In the genomic region with DNA sequence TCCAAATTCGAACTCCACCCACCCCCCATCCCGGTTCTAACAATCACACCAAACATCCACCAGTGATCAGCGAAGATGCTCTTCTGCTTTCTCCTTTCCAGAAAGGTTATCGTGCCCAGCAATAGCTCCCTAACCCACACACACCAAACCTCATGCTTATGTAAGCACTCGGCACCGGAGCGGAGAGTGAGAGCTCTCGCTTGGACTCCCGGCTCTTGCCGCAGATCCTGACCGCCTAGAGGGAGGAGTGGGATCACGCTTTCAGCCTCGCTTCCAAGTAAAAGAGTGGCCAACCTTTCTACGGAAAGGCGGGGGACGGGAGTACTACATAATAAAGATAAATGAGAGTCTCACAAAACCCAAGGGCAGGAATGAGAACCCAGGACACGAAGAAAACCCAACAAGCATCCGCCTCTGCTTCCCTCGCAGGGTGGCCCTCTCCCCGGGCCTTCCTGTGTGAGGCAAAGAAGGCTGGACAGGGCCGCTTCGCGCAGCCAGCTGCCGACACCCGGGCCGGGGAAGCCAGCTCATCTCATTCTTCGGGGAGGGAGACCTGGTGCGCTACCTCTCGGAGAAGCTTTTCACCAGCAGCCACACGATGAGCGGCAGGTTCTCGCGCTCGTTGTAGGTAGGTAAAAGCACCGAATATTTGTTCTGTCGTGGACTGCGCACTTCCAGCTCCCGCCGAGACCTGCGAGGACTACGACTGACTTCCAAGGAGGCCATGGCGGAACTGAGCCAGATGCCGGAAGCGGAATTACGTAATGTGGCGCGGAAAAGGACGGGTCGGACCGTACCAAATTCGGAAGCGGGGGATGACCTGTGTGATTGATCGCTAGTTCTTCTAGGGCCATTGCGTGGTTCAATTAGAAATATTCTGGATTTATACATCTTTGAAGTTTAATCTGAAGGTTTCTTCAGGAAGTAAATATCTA, we compare ENCODE assay signal across 8 cellular contexts. TPM values are rescaled to one million over a fixed set of nuclear protein-coding genes. Genes with fewer than 3 reads are reported as not detected.
A peak's percentile ranks its signal among the peaks of the same experiment; 100 is the strongest.
DNase-seq lines count a peak whose midpoint lies in the region; ATAC-seq and TF ChIP-seq lines count a peak whose summit lies in the region.

A gene (minus strand): TSS at position 735 of the 935 bp plus-strand sequence. CDS start 9 bp downstream, at position 726.

- POLR2A ChIA-PET in Panc1 (lab: Charles Lee): interaction anchor here (0.6 to 1.0 kb wide), 6 partner anchors 11 to 383 kb away, joined by 3 to 7 read pairs (median 4); a partner anchor contains a TSS

- peaks cover 30% of the 10 kb centered on the region for H3K36me3 ChIP-seq in Panc1 (ENCODE audit: control insufficient read depth, insufficient read depth, low read length)

- H3K9me3 ChIP-seq in Panc1 (ENCODE audit: control insufficient read depth, insufficient read depth, low read depth, low read length): no peaks in the 10 kb centered on the region

- no peaks in the 10 kb centered on the region for H3K9me3 Mint-ChIP-seq in activated T-cell treated with anti-CD3 and anti-CD28 coated beads, Interleukin-2, amount 50 U/mL, for 72 hours
- no peaks in the 10 kb centered on the region for H3K9me3 Mint-ChIP-seq in naive B cell
- no peaks in the 10 kb centered on the region for H3K9me3 Mint-ChIP-seq in stimulated activated memory B cell treated with anti-CD40 and anti-IgM and Interleukin-4, amounts not matched to agents 10 μg/mL and 1 μg/mL and 100 μg/mL, for 72 hours

- DNase-seq in DMS153 treated with DMSO at 0.1 percent for 48 hours (lab: John Stamatoyannopoulos, UW; ENCODE audit: unreplicated experiment): peak; percentile 89
- peak; percentile 94 for DNase-seq in KBM-7
- peak; percentile 93 for DNase-seq in Panc1 (ENCODE audit: low read depth, low spot score)
- peak; percentile 89 for DNase-seq in activated T-cell treated with anti-CD3 and anti-CD28 coated beads, Interleukin-2, amount 50 U/mL, for 72 hours
- DNase-seq in fibroblast of gingiva (ENCODE audit: low read depth): peak; percentile 88
- DNase-seq in naive B cell: peak; percentile 90

- in situ Hi-C loops in KBM-7 (cut with MboI; ENCODE audit: low pct_unique_long_range_greater_than_20kb, low sequenced_read_pairs) (no loop called here), Panc1 (cut with HindIII; ENCODE audit: low pct_unique_long_range_greater_than_20kb, low sequenced_read_pairs) (no loop called here)

- no peaks in the 10 kb centered on the region for H3K27me3 ChIP-seq in Panc1 (ENCODE audit: control insufficient read depth, insufficient read depth, low read length)

- TF ChIP-seq CTCF in Panc1 (IDR thresholded peaks at IDR 0.05): no peak

- peak within 1 kb of the TSS; percentile 98 for H3K27ac ChIP-seq in Panc1 (ENCODE audit: low read length)

- H3K4me1 ChIP-seq in Panc1 (ENCODE audit: control insufficient read depth, insufficient read depth, low read length): peaks cover 20% of the 10 kb centered on the region

- no peaks in the 10 kb centered on the region for H3K27me3 Mint-ChIP-seq in activated T-cell treated with anti-CD3 and anti-CD28 coated beads, Interleukin-2, amount 50 U/mL, for 72 hours (ENCODE audit: low read depth)
- no peaks in the 10 kb centered on the region for H3K27me3 Mint-ChIP-seq in naive B cell
- H3K27me3 Mint-ChIP-seq in stimulated activated memory B cell treated with anti-CD40 and anti-IgM and Interleukin-4, amounts not matched to agents 10 μg/mL and 1 μg/mL and 100 μg/mL, for 72 hours: no peaks in the 10 kb centered on the region

- peaks cover 79% of the 10 kb centered on the region for H3K4me1 Mint-ChIP-seq in activated T-cell treated with anti-CD3 and anti-CD28 coated beads, Interleukin-2, amount 50 U/mL, for 72 hours (ENCODE audit: low read depth)
- H3K4me1 Mint-ChIP-seq in naive B cell: peaks cover 22 to 65% (median 40%) of the 10 kb centered on the region in 3 donors
- peaks cover 45% of the 10 kb centered on the region for H3K4me1 Mint-ChIP-seq in stimulated activated memory B cell treated with anti-CD40 and anti-IgM and Interleukin-4, amounts not matched to agents 10 μg/mL and 1 μg/mL and 100 μg/mL, for 72 hours

- ATAC-seq in GM21619 (IDR thresholded peaks at IDR 0.05; ENCODE audit: unreplicated experiment) (peak; percentile 81), Panc1 (peak; percentile 91), naive B cell (ENCODE audit: low read depth in 2 of 2) (peak; percentile 80 to 81)
- ATAC-seq in activated T-cell treated with anti-CD3 and anti-CD28 coated beads, Interleukin-2, amount 50 U/mL, for 72 hours (replicated peaks in 1 of 2): peak; percentile 86 to 88
- ATAC-seq in stimulated activated memory B cell treated with anti-CD40 and anti-IgM and Interleukin-4, amounts not matched to agents 10 μg/mL and 1 μg/mL and 100 μg/mL, for 72 hours: peak; percentile 95

- CTCF ChIA-PET in Panc1 (lab: Charles Lee): interaction anchor here (0.7 kb wide), 1 partner anchor 109 kb away, joined by 3 read pairs; no protein-coding TSS in a partner anchor

- intact Hi-C loops in Panc1 (cut with micrococcal nuclease; ENCODE audit: unreplicated experiment): no loop called here

- H3K4me3 ChIP-seq in Panc1 (ENCODE audit: low read depth in 2 of 2, low read length in 2 of 2): peak within 1 kb of the TSS; percentile 92 to 100

- peaks cover 7 to 17% of the 10 kb centered on the region in 2 donors for H3K36me3 Mint-ChIP-seq in activated T-cell treated with anti-CD3 and anti-CD28 coated beads, Interleukin-2, amount 50 U/mL, for 72 hours (ENCODE audit: insufficient read depth in 2 of 2)
- peaks cover 0 to 4% of the 10 kb centered on the region in 2 donors for H3K36me3 Mint-ChIP-seq in naive B cell
- H3K36me3 Mint-ChIP-seq in stimulated activated memory B cell treated with anti-CD40 and anti-IgM and Interleukin-4, amounts not matched to agents 10 μg/mL and 1 μg/mL and 100 μg/mL, for 72 hours: peaks cover 22% of the 10 kb centered on the region

- peak within 1 kb of the TSS; percentile 99 for H3K27ac Mint-ChIP-seq in activated T-cell treated with anti-CD3 and anti-CD28 coated beads, Interleukin-2, amount 50 U/mL, for 72 hours
- H3K27ac Mint-ChIP-seq in naive B cell: peak within 1 kb of the TSS; percentile 99 to 100 (median 100)
- H3K27ac Mint-ChIP-seq in stimulated activated memory B cell treated with anti-CD40 and anti-IgM and Interleukin-4, amounts not matched to agents 10 μg/mL and 1 μg/mL and 100 μg/mL, for 72 hours: peak within 1 kb of the TSS; percentile 99

- H3K4me3 Mint-ChIP-seq in activated T-cell treated with anti-CD3 and anti-CD28 coated beads, Interleukin-2, amount 50 U/mL, for 72 hours: peak within 1 kb of the TSS; percentile 91 to 98
- peak within 1 kb of the TSS; percentile 95 to 99 (median 98) for H3K4me3 Mint-ChIP-seq in naive B cell
- peak within 1 kb of the TSS; percentile 95 for H3K4me3 Mint-ChIP-seq in stimulated activated memory B cell treated with anti-CD40 and anti-IgM and Interleukin-4, amounts not matched to agents 10 μg/mL and 1 μg/mL and 100 μg/mL, for 72 hours

- no TSS peak for BruUV-seq in Panc1 (replicated peaks; lab: Mats Ljungman, UMichigan)

RNA-seq across cellular contexts. Expression of the gene that starts here (rescaled TPM):
- 50.2 TPM for total RNA-seq in Panc1 (2021; ENCODE audit: unreplicated experiment)
- polyA plus RNA-seq in Panc1 (2012; ENCODE audit: insufficient read length): 39.6 TPM
- 10 to 100 TPM; 56.6 to 64.3 TPM for total RNA-seq in activated T-cell treated with anti-CD3 and anti-CD28 coated beads, Interleukin-2, amount 50 U/mL, for 72 hours
- polyA plus RNA-seq in naive B cell (ENCODE audit: low read depth in 6 of 6): 10 to 100 TPM; 57.0 to 86.2 (median 71.5) TPM

Comparison
In these comparisons a context has a peak if more than half of its experiments do, and no peak if none do; other contexts are left out.
1. Peak in every context shown above with its lines: DNase-seq, ATAC-seq, H3K4me3 ChIP-seq and H3K27ac ChIP-seq.